Comparison of ENCODE assay signal across 32 cellular contexts in the genomic region with DNA sequence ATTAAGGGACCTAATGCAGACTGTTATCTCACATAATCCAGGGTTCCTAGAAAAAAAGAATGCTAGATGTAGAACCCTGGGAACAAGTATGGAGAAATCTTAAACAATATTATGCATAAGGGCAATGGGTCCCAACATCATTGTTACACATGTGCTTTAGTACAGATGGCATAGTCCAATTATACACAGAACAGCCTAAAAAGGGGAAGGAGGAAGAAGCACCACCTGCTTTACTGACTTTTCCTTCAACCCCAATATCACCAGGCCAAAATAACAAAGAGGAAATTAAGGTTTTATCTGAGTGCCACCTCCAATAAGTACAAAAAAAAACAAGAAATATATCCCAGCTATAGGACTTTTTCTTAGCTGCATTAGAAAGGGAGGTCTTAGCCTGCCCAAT.
"Had no signal": no experiment of that assay in that cellular context is flagged by ENCODE, and none has a peak within 500 bp of the region (broad histone marks: within the 10 kb centered on the region; RNA-seq: fewer than 3 reads in every experiment).

No MANE protein-coding gene starts in this region.

- H3K27ac Mint-ChIP-seq: activated CD4-positive, alpha-beta memory T cell treated with anti-CD3 and anti-CD28 coated beads, Interleukin-2, amount 10 ng/mL, durations not matched to agents 7 days and 5 days; activated CD4-positive, alpha-beta T cell treated with anti-CD3 and anti-CD28 coated beads for 36 hours; activated CD4-positive, alpha-beta T cell treated with anti-CD3 and anti-CD28 coated beads, Interleukin-2, amount 10 ng/mL, durations not matched to agents 7 days and 5 days; activated CD8-positive, alpha-beta memory T cell treated with anti-CD3 and anti-CD28 coated beads, Interleukin-2, amount 10 ng/mL, durations not matched to agents 7 days and 5 days; activated CD8-positive, alpha-beta T cell treated with anti-CD3 and anti-CD28 coated beads, Interleukin-2, amount 10 ng/mL, durations not matched to agents 7 days and 5 days; activated naive CD4-positive, alpha-beta T cell treated with anti-CD3 and anti-CD28 coated beads, Interleukin-2, amount 10 ng/mL, durations not matched to agents 7 days and 5 days; activated naive CD4-positive, alpha-beta T cell treated with anti-CD3 and anti-CD28 coated beads, Interleukin-2, amount 50 U/mL, for 24 hours; activated naive CD8-positive, alpha-beta T cell; activated naive CD8-positive, alpha-beta T cell treated with anti-CD3 and anti-CD28 coated beads, Interleukin-2, amount 10 ng/mL, durations not matched to agents 7 days and 5 days; activated naive CD8-positive, alpha-beta T cell treated with anti-CD3 and anti-CD28 coated beads, Interleukin-2, amount 50 U/mL, for 24 hours; activated T-cell treated with anti-CD3 and anti-CD28 coated beads, Interleukin-2, amount 50 U/mL, for 24 hours; activated T-helper 2 cell treated with anti-CD3 and anti-CD28 coated beads, Interferon-gamma antibody, Interleukin-2, Interleukin-4, amounts not matched to agents 10 μg/mL and 5 μg/mL and 100 μg/mL, durations not matched to agents 14 hours and 24 hours and 36 hours; brain; T-helper 1 cell treated with Interleukin-12 subunit alpha and Interleukin-12 subunit beta and Interleukin-4 antibody, amounts not matched to agents 30 μg/mL and 1 μg/mL, for 36 hours; T-helper 2 cell treated with Interferon-gamma antibody and Interleukin-4, amounts not matched to agents 5 μg/mL and 100 μg/mL, for 36 hours had no signal

- DNase-seq: activated CD4-positive, alpha-beta memory T cell treated with anti-CD3 and anti-CD28 coated beads, Interleukin-2, amount 10 ng/mL, durations not matched to agents 7 days and 5 days; activated CD4-positive, alpha-beta T cell treated with anti-CD3 and anti-CD28 coated beads for 1 hour; activated CD4-positive, alpha-beta T cell treated with anti-CD3 and anti-CD28 coated beads for 36 hours; activated CD4-positive, alpha-beta T cell treated with anti-CD3 and anti-CD28 coated beads for 48 hours; activated CD4-positive, alpha-beta T cell treated with anti-CD3 and anti-CD28 coated beads, Interleukin-2, amount 10 ng/mL, durations not matched to agents 7 days and 5 days; activated CD4-positive, alpha-beta T cell treated with anti-CD3 and anti-CD28 coated beads, Interleukin-2, amount 50 U/mL, for 48 hours; activated CD8-positive, alpha-beta memory T cell treated with anti-CD3 and anti-CD28 coated beads for 24 hours; activated CD8-positive, alpha-beta memory T cell treated with anti-CD3 and anti-CD28 coated beads, Interleukin-2, amount 10 ng/mL, durations not matched to agents 7 days and 5 days; activated CD8-positive, alpha-beta memory T cell treated with anti-CD3 and anti-CD28 coated beads, Interleukin-2, amount 50 U/mL, for 48 hours; activated CD8-positive, alpha-beta T cell treated with anti-CD3 and anti-CD28 coated beads, Interleukin-2, amount 10 ng/mL, durations not matched to agents 7 days and 5 days; activated effector memory CD4-positive, alpha-beta T cell treated with Interleukin-2 at 50 U/mL for 16 hours; activated gamma-delta T cell; activated naive CD4-positive, alpha-beta T cell treated with anti-CD3 and anti-CD28 coated beads, Interleukin-2, amount 10 ng/mL, durations not matched to agents 7 days and 5 days; activated naive CD4-positive, alpha-beta T cell treated with Interleukin-2 at 50 U/mL for 16 hours; activated naive CD8-positive, alpha-beta T cell treated with anti-CD3 and anti-CD28 coated beads, Interleukin-2, amount 10 ng/mL, durations not matched to agents 7 days and 5 days; activated naive CD8-positive, alpha-beta T cell treated with anti-CD3 and anti-CD28 coated beads, Interleukin-2, amount 50 U/mL, for 24 hours; activated T-cell treated with anti-CD3 and anti-CD28 coated beads, Interleukin-2, amount 50 U/mL, for 24 hours; activated T-cell treated with anti-CD3 and anti-CD28 coated beads, Interleukin-2, amount 50 U/mL, for 48 hours; amygdala; anterior cingulate cortex; caudate nucleus; cerebellar nuclear complex; T-helper 1 cell; T-helper 9 cell had no signal

- H3K4me3 Mint-ChIP-seq: activated CD4-positive, alpha-beta memory T cell treated with anti-CD3 and anti-CD28 coated beads, Interleukin-2, amount 10 ng/mL, durations not matched to agents 7 days and 5 days; activated CD4-positive, alpha-beta T cell treated with anti-CD3 and anti-CD28 coated beads for 36 hours; activated CD4-positive, alpha-beta T cell treated with anti-CD3 and anti-CD28 coated beads, Interleukin-2, amount 10 ng/mL, durations not matched to agents 7 days and 5 days; activated CD8-positive, alpha-beta memory T cell treated with anti-CD3 and anti-CD28 coated beads, Interleukin-2, amount 10 ng/mL, durations not matched to agents 7 days and 5 days; activated CD8-positive, alpha-beta T cell treated with anti-CD3 and anti-CD28 coated beads, Interleukin-2, amount 10 ng/mL, durations not matched to agents 7 days and 5 days; activated naive CD4-positive, alpha-beta T cell treated with anti-CD3 and anti-CD28 coated beads, Interleukin-2, amount 10 ng/mL, durations not matched to agents 7 days and 5 days; activated naive CD4-positive, alpha-beta T cell treated with anti-CD3 and anti-CD28 coated beads, Interleukin-2, amount 50 U/mL, for 24 hours; activated naive CD8-positive, alpha-beta T cell; activated naive CD8-positive, alpha-beta T cell treated with anti-CD3 and anti-CD28 coated beads, Interleukin-2, amount 10 ng/mL, durations not matched to agents 7 days and 5 days; activated naive CD8-positive, alpha-beta T cell treated with anti-CD3 and anti-CD28 coated beads, Interleukin-2, amount 50 U/mL, for 24 hours; activated T-cell treated with anti-CD3 and anti-CD28 coated beads, Interleukin-2, amount 50 U/mL, for 24 hours; brain; central memory CD8-positive, alpha-beta T cell; T-helper 1 cell treated with Interleukin-12 subunit alpha and Interleukin-12 subunit beta and Interleukin-4 antibody, amounts not matched to agents 30 μg/mL and 1 μg/mL, for 36 hours; T-helper 2 cell treated with Interferon-gamma antibody and Interleukin-4, amounts not matched to agents 5 μg/mL and 100 μg/mL, for 36 hours had no signal

- ATAC-seq: activated CD4-positive, alpha-beta T cell treated with anti-CD3 and anti-CD28 coated beads for 36 hours; activated CD4-positive, CD25-positive, alpha-beta regulatory T cell treated with anti-CD3 and anti-CD28 coated beads, Interleukin-2, amount 50 U/mL, for 24 hours; activated CD8-positive, alpha-beta memory T cell treated with anti-CD3 and anti-CD28 coated beads, Interleukin-2, amount 10 ng/mL, durations not matched to agents 7 days and 5 days; activated CD8-positive, alpha-beta T cell treated with anti-CD3 and anti-CD28 coated beads, Interleukin-2, amount 10 ng/mL, durations not matched to agents 7 days and 5 days; activated naive CD8-positive, alpha-beta T cell treated with anti-CD3 and anti-CD28 coated beads, Interleukin-2, amount 50 U/mL, for 24 hours had no signal

- H3K27me3 Mint-ChIP-seq: activated CD4-positive, alpha-beta memory T cell treated with anti-CD3 and anti-CD28 coated beads, Interleukin-2, amount 10 ng/mL, durations not matched to agents 7 days and 5 days; activated CD4-positive, alpha-beta T cell treated with anti-CD3 and anti-CD28 coated beads for 36 hours; activated CD4-positive, alpha-beta T cell treated with anti-CD3 and anti-CD28 coated beads, Interleukin-2, amount 10 ng/mL, durations not matched to agents 7 days and 5 days; activated CD8-positive, alpha-beta memory T cell treated with anti-CD3 and anti-CD28 coated beads, Interleukin-2, amount 10 ng/mL, durations not matched to agents 7 days and 5 days; activated naive CD4-positive, alpha-beta T cell treated with anti-CD3 and anti-CD28 coated beads, Interleukin-2, amount 10 ng/mL, durations not matched to agents 7 days and 5 days; activated naive CD4-positive, alpha-beta T cell treated with anti-CD3 and anti-CD28 coated beads, Interleukin-2, amount 50 U/mL, for 24 hours; activated naive CD8-positive, alpha-beta T cell; activated naive CD8-positive, alpha-beta T cell treated with anti-CD3 and anti-CD28 coated beads, Interleukin-2, amount 10 ng/mL, durations not matched to agents 7 days and 5 days; activated naive CD8-positive, alpha-beta T cell treated with anti-CD3 and anti-CD28 coated beads, Interleukin-2, amount 50 U/mL, for 24 hours; activated T-cell treated with anti-CD3 and anti-CD28 coated beads, Interleukin-2, amount 50 U/mL, for 24 hours; brain; central memory CD8-positive, alpha-beta T cell had no signal

- H3K9me3 Mint-ChIP-seq: activated CD4-positive, alpha-beta memory T cell treated with anti-CD3 and anti-CD28 coated beads, Interleukin-2, amount 10 ng/mL, durations not matched to agents 7 days and 5 days; activated naive CD4-positive, alpha-beta T cell treated with anti-CD3 and anti-CD28 coated beads, Interleukin-2, amount 50 U/mL, for 24 hours; activated naive CD8-positive, alpha-beta T cell treated with anti-CD3 and anti-CD28 coated beads, Interleukin-2, amount 50 U/mL, for 24 hours; activated T-cell treated with anti-CD3 and anti-CD28 coated beads, Interleukin-2, amount 50 U/mL, for 24 hours; central memory CD8-positive, alpha-beta T cell; T-helper 1 cell treated with Interleukin-12 subunit alpha and Interleukin-12 subunit beta and Interleukin-4 antibody, amounts not matched to agents 30 μg/mL and 1 μg/mL, for 36 hours had no signal

- H3K36me3 Mint-ChIP-seq: activated CD8-positive, alpha-beta memory T cell treated with anti-CD3 and anti-CD28 coated beads, Interleukin-2, amount 10 ng/mL, durations not matched to agents 7 days and 5 days; activated naive CD4-positive, alpha-beta T cell treated with anti-CD3 and anti-CD28 coated beads, Interleukin-2, amount 50 U/mL, for 24 hours; activated naive CD8-positive, alpha-beta T cell; brain had no signal

- H3K4me1 Mint-ChIP-seq: activated naive CD8-positive, alpha-beta T cell treated with anti-CD3 and anti-CD28 coated beads, Interleukin-2, amount 50 U/mL, for 24 hours; brain had no signal
